Comparison of ENCODE assay signal across 1 cellular context in the genomic region with DNA sequence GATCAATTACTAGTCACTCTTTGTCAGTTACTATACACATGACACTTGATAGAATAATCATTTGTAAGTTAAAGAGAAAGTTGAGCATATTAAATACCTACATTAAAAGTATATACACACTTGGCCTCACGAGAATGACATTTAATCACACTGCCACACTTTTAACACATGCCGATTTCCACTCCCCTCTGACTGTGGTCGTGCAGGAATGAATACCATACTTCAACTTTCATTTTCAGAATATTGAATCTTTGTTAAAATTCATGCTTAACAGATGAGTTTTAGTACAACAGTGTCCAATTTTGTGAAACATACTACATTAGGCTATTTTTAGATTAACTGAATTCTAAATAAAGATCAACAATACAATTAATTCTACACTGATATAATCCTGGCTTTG.
TF ChIP-seq lines count a peak whose summit lies in the region.

No MANE protein-coding gene starts in this region.

TF ChIP-seq in GM12878, 131 proteins besides CTCF, POLR2A, EP300 and RAD21:
- no peak for TF ChIP-seq HDGF (IDR thresholded peaks at IDR 0.05)
- TF ChIP-seq CUX1 (IDR thresholded peaks at IDR 0.05; ENCODE audit: insufficient replicate concordance, low read depth, low read length): no peak
- no peak for TF ChIP-seq ESRRA (IDR thresholded peaks at IDR 0.05; ENCODE audit: low read length)
- TF ChIP-seq, protein P1, sequence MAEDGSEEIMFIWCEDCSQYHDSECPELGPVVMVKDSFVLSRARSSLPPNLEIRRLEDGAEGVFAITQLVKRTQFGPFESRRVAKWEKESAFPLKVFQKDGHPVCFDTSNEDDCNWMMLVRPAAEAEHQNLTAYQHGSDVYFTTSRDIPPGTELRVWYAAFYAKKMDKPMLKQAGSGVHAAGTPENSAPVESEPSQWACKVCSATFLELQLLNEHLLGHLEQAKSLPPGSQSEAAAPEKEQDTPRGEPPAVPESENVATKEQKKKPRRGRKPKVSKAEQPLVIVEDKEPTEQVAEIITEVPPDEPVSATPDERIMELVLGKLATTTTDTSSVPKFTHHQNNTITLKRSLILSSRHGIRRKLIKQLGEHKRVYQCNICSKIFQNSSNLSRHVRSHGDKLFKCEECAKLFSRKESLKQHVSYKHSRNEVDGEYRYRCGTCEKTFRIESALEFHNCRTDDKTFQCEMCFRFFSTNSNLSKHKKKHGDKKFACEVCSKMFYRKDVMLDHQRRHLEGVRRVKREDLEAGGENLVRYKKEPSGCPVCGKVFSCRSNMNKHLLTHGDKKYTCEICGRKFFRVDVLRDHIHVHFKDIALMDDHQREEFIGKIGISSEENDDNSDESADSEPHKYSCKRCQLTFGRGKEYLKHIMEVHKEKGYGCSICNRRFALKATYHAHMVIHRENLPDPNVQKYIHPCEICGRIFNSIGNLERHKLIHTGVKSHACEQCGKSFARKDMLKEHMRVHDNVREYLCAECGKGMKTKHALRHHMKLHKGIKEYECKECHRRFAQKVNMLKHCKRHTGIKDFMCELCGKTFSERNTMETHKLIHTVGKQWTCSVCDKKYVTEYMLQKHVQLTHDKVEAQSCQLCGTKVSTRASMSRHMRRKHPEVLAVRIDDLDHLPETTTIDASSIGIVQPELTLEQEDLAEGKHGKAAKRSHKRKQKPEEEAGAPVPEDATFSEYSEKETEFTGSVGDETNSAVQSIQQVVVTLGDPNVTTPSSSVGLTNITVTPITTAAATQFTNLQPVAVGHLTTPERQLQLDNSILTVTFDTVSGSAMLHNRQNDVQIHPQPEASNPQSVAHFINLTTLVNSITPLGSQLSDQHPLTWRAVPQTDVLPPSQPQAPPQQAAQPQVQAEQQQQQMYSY (CRISPR knock-in tag; IDR thresholded peaks at IDR 0.05): no peak
- TF ChIP-seq PML (IDR thresholded peaks at IDR 0.05; ENCODE audit: low read length): no peak
- TF ChIP-seq SREBF2 (IDR thresholded peaks at IDR 0.05; ENCODE audit: low read length): no peak
- TF ChIP-seq BHLHE40 (IDR thresholded peaks at IDR 0.05; ENCODE audit: borderline replicate concordance in 1 of 2, low read depth in 2 of 2, low read length in 1 of 2): no peak
- TF ChIP-seq EGR1 (IDR thresholded peaks at IDR 0.05; ENCODE audit: borderline replicate concordance in 1 of 2, low read depth in 2 of 2, low read length in 2 of 2): no peak
